Comparison of ENCODE assay signal across 1 cellular context in genomic region chr7:21903074-21903786, GRCh38.
TF ChIP-seq lines count a peak whose summit lies in the region.

No MANE protein-coding gene starts in this region.

TF ChIP-seq in HepG2, 621 proteins besides CTCF, POLR2A, EP300 and RAD21:
- peak; percentile 10; the same call in 1 of the 2 replicates for TF ChIP-seq RARA (CRISPR knock-in tag; IDR thresholded peaks at IDR 0.05)
- TF ChIP-seq TFDP1 (CRISPR knock-in tag; IDR thresholded peaks at IDR 0.05; ENCODE audit: borderline replicate concordance), result no peak
